Comparison of ENCODE assay signal across 1 cellular context in the genomic region with DNA sequence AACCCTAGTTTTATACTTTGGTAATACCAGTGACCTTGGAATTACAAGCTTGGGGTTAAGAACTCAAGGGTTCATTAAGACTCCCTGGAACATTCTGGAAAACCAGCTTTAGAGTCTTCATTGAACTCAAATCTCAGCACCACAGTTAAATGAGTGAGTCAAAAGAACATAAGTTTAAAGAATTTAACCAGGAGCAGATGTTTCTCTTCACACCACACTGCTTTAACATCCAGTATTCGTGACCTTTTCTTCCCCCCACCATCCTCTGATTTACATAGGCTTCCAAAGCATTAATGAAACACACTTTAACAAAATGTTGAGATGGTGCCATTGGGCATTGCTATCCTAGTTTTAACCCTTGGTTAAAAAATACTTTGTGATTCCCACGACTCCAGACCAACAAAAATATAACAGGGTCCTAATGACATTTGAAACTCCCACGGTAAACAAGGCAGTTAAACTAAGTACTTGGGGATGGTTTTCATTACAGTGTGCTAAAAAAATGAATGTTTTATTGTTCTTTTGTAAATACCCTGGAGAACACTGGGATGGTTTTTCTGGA.
TF ChIP-seq lines count a peak whose summit lies in the region.

No MANE protein-coding gene starts in this region.

TF ChIP-seq in SK-N-SH treated with all-trans-retinoic acid at 6 μM for 48 hours, 23 proteins besides CTCF, POLR2A, EP300 and RAD21:
- TF ChIP-seq CREB5 (CRISPR knock-in tag; IDR thresholded peaks at IDR 0.05; ENCODE audit: low read depth): no peak
- TF ChIP-seq, protein P1, sequence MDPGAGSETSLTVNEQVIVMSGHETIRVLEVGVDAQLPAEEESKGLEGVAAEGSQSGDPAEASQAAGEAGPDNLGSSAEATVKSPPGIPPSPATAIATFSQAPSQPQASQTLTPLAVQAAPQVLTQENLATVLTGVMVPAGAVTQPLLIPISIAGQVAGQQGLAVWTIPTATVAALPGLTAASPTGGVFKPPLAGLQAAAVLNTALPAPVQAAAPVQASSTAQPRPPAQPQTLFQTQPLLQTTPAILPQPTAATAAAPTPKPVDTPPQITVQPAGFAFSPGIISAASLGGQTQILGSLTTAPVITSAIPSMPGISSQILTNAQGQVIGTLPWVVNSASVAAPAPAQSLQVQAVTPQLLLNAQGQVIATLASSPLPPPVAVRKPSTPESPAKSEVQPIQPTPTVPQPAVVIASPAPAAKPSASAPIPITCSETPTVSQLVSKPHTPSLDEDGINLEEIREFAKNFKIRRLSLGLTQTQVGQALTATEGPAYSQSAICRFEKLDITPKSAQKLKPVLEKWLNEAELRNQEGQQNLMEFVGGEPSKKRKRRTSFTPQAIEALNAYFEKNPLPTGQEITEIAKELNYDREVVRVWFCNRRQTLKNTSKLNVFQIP (CRISPR knock-in tag; IDR thresholded peaks at IDR 0.05; ENCODE audit: borderline replicate concordance, low read depth): no peak
- no peak for TF ChIP-seq ZNF70 (CRISPR knock-in tag; IDR thresholded peaks at IDR 0.05)
- TF ChIP-seq PPARA (CRISPR knock-in tag; IDR thresholded peaks at IDR 0.05; ENCODE audit: borderline replicate concordance): no peak
- TF ChIP-seq ESRRG (CRISPR knock-in tag; IDR thresholded peaks at IDR 0.05): no peak
- no peak for TF ChIP-seq ISL1 (CRISPR knock-in tag; IDR thresholded peaks at IDR 0.05)
- no peak for TF ChIP-seq CSRNP3 (CRISPR knock-in tag; IDR thresholded peaks at IDR 0.05)
- no peak for TF ChIP-seq RARB (CRISPR knock-in tag; IDR thresholded peaks at IDR 0.05)
- TF ChIP-seq TCF4 (CRISPR knock-in tag; IDR thresholded peaks at IDR 0.05; ENCODE audit: borderline replicate concordance): no peak
- TF ChIP-seq ZFP30 (CRISPR knock-in tag; IDR thresholded peaks at IDR 0.05): no peak
- TF ChIP-seq ZC3H10 (CRISPR knock-in tag; IDR thresholded peaks at IDR 0.05): no peak
- TF ChIP-seq TSHZ2 (CRISPR knock-in tag; IDR thresholded peaks at IDR 0.05): no peak
- no peak for TF ChIP-seq CSDC2 (CRISPR knock-in tag; IDR thresholded peaks at IDR 0.05)
- TF ChIP-seq ZFP3 (CRISPR knock-in tag; IDR thresholded peaks at IDR 0.05): no peak
- TF ChIP-seq OSR1 (CRISPR knock-in tag; IDR thresholded peaks at IDR 0.05): no peak
